15 cellular contexts compared by ENCODE assay signal in the genomic region with DNA sequence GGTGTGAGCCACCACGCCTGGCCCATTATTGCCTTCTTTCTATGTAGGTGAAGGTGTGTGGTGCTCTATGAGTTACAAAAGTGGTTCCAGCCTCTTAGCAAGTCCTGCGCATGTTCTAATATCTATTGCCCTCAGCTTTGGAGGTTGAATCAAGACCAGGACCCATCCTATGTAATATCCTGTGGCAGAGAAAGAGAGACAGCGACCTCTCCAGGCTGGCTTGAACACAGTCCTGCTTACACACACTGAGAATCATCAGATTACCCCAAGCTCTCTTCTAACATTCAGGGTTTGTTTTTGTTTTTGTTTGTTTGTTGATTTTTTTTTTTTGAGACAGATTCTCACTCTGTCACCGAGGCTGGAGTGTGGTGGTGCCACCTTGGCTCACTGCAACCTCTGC.
DNase-seq lines count a peak whose midpoint lies in the region; ATAC-seq and TF ChIP-seq lines count a peak whose summit lies in the region.
"Had no signal": no experiment of that assay in that cellular context is flagged by ENCODE, and none has a peak within 500 bp of the region (broad histone marks: within the 10 kb centered on the region; RNA-seq: fewer than 3 reads in every experiment).

No MANE protein-coding gene starts in this region.

- H3K79me2 ChIP-seq in GM23248 (ENCODE audit: insufficient read depth): no peaks in the 10 kb centered on the region
- H3K79me2 ChIP-seq in PC-9 (ENCODE audit: low read depth): no peaks in the 10 kb centered on the region

- H4K20me1 ChIP-seq in GM23248 (ENCODE audit: insufficient read depth) (no peaks in the 10 kb centered on the region), PC-9 (ENCODE audit: insufficient read depth) (no peaks in the 10 kb centered on the region)

- no TSS peak for BruUV-seq in PC-9 (replicated peaks; lab: Mats Ljungman, UMichigan)

- H3K9me2 ChIP-seq in GM23248 (ENCODE audit: insufficient read depth) (no peaks in the 10 kb centered on the region), PC-9 (ENCODE audit: insufficient read depth) (no peaks in the 10 kb centered on the region)

- no peak for TF ChIP-seq POLR2A in erythroblast (IDR thresholded peaks at IDR 0.05; ENCODE audit: low read length)

- no peak overlapping the region for H2AFZ ChIP-seq in GM23248
- no peak overlapping the region for H2AFZ ChIP-seq in PC-9

- no peak for ATAC-seq in GM18873 (IDR thresholded peaks at IDR 0.05; ENCODE audit: low FRiP score, unreplicated experiment)
- ATAC-seq: stimulated activated naive CD8-positive, alpha-beta T cell treated with anti-CD3 and anti-CD28 coated beads, Interleukin-15, amount 100 ng/mL, for 72 hours had no signal

- H3F3A ChIP-seq in GM23248 (ENCODE audit: insufficient read depth) (peaks cover 14% of the 10 kb centered on the region), PC-9 (ENCODE audit: insufficient read depth, low read depth) (no peaks in the 10 kb centered on the region)

- 72 to 77% methylated on average over 4 of the region's 4 CpGs for WGBS in GM23248 (ENCODE audit: low coverage in 1 of 2, low lambda C conversion rate in 2 of 2, missing lambda C conversion rate in 2 of 2), 2 experiments

- H3K27me3 ChIP-seq in BE2C (no peaks in the 10 kb centered on the region), GM23248 (replicated peaks; ENCODE audit: insufficient read depth) (no peaks in the 10 kb centered on the region; the same call in 1 of the 2 replicates), PC-9 (ENCODE audit: insufficient read depth, low read depth) (peaks cover 23% of the 10 kb centered on the region; the same call in 1 of the 2 replicates)
- H3K27me3 ChIP-seq: SJSA1 had no signal

- no peak overlapping the region for H3K4me2 ChIP-seq in GM23248 (ENCODE audit: unreplicated experiment)
- no peak overlapping the region for H3K4me2 ChIP-seq in PC-9

- TF ChIP-seq CTCF in BE2C (IDR thresholded peaks at IDR 0.05; ENCODE audit: low read depth, low read length): peak; percentile 51
- 0 out of 2 replicates have a peak, but pooled peaks have one; percentile 27 for TF ChIP-seq CTCF in PC-9 (conservative IDR thresholded peaks at IDR 0.05)
- TF ChIP-seq CTCF in fibroblast of mammary gland (conservative IDR thresholded peaks at IDR 0.05; ENCODE audit: control insufficient read depth, insufficient read depth, low read depth, low read length): peak; percentile 18

- DNase-seq in BE2C: peak; percentile 18
- peak; percentile 8 for DNase-seq in GM23248
- DNase-seq in PC-9: peak in 1 of 2 experiments; percentile 14
- DNase-seq in fibroblast of mammary gland (ENCODE audit: low read depth): peak; percentile 28
- DNase-seq in erythroblast (lab: John Stamatoyannopoulos, UW): no peak
- DNase-seq in RKO (ENCODE audit: low spot score): no peak
- DNase-seq in DMS79 (lab: John Stamatoyannopoulos, UW): no peak
- DNase-seq: activated naive CD8-positive, alpha-beta T cell treated with anti-CD3 and anti-CD28 coated beads, Interleukin-2, amount 10 ng/mL, durations not matched to agents 7 days and 5 days; activated T-cell treated with anti-CD3 and anti-CD28 coated beads, Interleukin-2, amount 50 U/mL, for 48 hours; AML-193; central memory CD4-positive, alpha-beta T cell; NCI-H1105; stimulated activated naive CD8-positive, alpha-beta T cell treated with anti-CD3 and anti-CD28 coated beads, Interleukin-15, amount 100 ng/mL, for 72 hours had no signal

- no peak overlapping the region for H3K9ac ChIP-seq in GM23248

- H3K36me3 ChIP-seq in BE2C (no peaks in the 10 kb centered on the region), GM23248 (ENCODE audit: low read depth) (no peaks in the 10 kb centered on the region), PC-9 (ENCODE audit: low read depth) (no peaks in the 10 kb centered on the region)
- H3K36me3 ChIP-seq: SJSA1 had no signal

- POLR2A ChIA-PET in PC-9 (lab: Charles Lee; ENCODE audit: unreplicated experiment): no interaction called here

- H3K9me3 ChIP-seq in BE2C (no peaks in the 10 kb centered on the region), GM23248 (ENCODE audit: low read depth) (no peaks in the 10 kb centered on the region), PC-9 (ENCODE audit: insufficient read depth, low read depth) (no peaks in the 10 kb centered on the region)
- H3K9me3 ChIP-seq: SJSA1 had no signal

- intact Hi-C loops in PC-9 (cut with micrococcal nuclease; ENCODE audit: unreplicated experiment): no loop called here

- CTCF ChIA-PET in PC-9 (lab: Charles Lee): interaction anchor here (0.7 to 1.5 kb wide), 3 partner anchors 59 to 330 kb away, joined by 3 to 7 read pairs (median 3); no protein-coding TSS in a partner anchor

- in situ Hi-C loops in GM23248 (cut with MboI): no loop called here

- H3K4me1 ChIP-seq in BE2C (no peaks in the 10 kb centered on the region), GM23248 (ENCODE audit: insufficient read depth) (peaks cover 23% of the 10 kb centered on the region), PC-9 (replicated peaks; ENCODE audit: insufficient read depth) (no peaks in the 10 kb centered on the region)

- no peak overlapping the region for H3K27ac ChIP-seq in GM23248
- no peak overlapping the region for H3K27ac ChIP-seq in PC-9
- H3K27ac ChIP-seq: SJSA1 had no signal

- H3K4me3 ChIP-seq in BE2C (ENCODE audit: low read depth, low read length) (no peak overlapping the region), GM23248 (no peak overlapping the region), PC-9 (no peak overlapping the region), fibroblast of mammary gland (ENCODE audit: control insufficient read depth, low read depth, low read length) (no peak overlapping the region)
- H3K4me3 ChIP-seq: SJSA1 had no signal

Comparison
In these comparisons a context has a peak if more than half of its experiments do, and no peak if none do; other contexts are left out.
1. DNase-seq: peak in BE2C (single experiment), GM23248 (single experiment) and fibroblast of mammary gland (single experiment); none in erythroblast (0 of 2), RKO (single experiment) and DMS79 (single experiment).
2. Peak in every context shown above with its lines, with median percentiles within 50 percentile points of each other: CTCF ChIP-seq.